10 cellular contexts compared by ENCODE assay signal in the genomic region with DNA sequence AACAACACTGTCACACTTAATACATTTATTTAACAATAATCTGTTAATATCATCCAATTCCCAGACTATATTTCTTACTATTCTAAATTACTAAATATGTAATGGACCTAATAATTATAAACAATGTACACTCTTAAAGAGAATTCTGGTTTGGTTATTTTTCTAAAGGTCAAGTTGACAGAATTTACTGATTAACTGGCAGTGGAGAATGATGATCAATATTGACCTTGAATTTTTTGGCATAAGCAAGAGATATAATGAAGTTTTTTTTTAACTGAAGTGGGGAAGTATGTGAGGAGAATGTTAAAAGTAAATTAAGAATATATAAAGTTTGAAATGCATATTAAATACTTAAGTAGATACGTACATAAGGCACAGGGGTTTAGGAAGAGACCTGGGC. TPM values are rescaled to one million over a fixed set of nuclear protein-coding genes. Genes with fewer than 3 reads are reported as not detected.
"Had no signal": no experiment of that assay in that cellular context is flagged by ENCODE, and none has a peak within 500 bp of the region (broad histone marks: within the 10 kb centered on the region; RNA-seq: fewer than 3 reads in every experiment).

No MANE protein-coding gene starts in this region.

- H3K27ac ChIP-seq: GM23248 had no signal

- H3K4me1 ChIP-seq: HAP-1 had no signal

- H3K9me3 ChIP-seq: HAP-1 had no signal

- FAIRE-seq: HTR-8/SVneo had no signal

- H3K4me3 ChIP-seq: GM23248, HAP-1 had no signal

- DNase-seq: GM23248, GOT3, H7, HFFc6, KBM-7 had no signal

- ATAC-seq: HCT116 had no signal

- H3K36me3 ChIP-seq: HAP-1 had no signal

RNA-seq across cellular contexts. Expression of gene BCHE, which starts 33.8 kb away (rescaled TPM):
- total RNA-seq: GM23248, HFFc6, HT-29 had no signal
- polyA plus RNA-seq: GM23248, IgD-negative memory B cell had no signal
